Comparison of ENCODE assay signal across 8 cellular contexts in the genomic region with DNA sequence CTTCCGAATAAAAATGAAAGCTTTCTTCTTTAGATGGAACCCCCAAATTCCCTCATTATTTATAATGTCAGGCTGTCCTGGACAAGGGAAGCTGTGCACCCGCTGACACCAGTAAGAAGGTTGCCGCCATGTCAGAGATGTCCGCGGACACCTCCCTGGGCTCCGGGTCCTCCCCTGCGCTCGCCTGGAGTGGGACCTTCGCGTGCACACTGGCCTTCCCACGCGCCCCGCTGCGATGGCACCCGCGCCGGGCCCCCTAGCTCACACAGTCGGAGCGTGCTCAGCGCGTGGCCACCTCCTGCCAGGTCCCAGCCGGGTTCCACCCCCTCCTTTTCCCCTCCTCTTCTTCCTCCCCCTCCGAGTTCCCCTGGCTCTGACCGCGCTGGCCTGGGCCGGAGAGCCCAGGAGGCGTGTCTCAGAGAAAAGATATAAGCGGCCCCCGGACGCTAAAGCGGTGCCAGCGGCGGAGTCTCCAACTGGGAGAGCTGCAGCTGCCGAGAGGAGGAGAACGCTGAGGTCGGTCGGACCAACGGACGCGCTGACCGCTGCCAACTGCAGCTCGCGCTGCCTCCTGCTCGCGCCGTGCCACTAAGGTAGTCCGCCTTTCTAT. TPM values are rescaled to one million over a fixed set of nuclear protein-coding genes. Genes with fewer than 3 reads are reported as not detected.
DNase-seq lines count a peak whose midpoint lies in the region; ATAC-seq and TF ChIP-seq lines count a peak whose summit lies in the region.

A gene with protein sequence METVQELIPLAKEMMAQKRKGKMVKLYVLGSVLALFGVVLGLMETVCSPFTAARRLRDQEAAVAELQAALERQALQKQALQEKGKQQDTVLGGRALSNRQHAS (plus strand): TSS at position 456 of the 610 bp plus-strand sequence. CDS start 273 bp downstream, outside the sequence.

- peaks cover 25% of the 10 kb centered on the region for H3K4me1 Mint-ChIP-seq in progenitor cell of endocrine pancreas (ENCODE audit: low read depth)

- 2% methylated on average over 46 of the region's 47 CpGs for WGBS in right cardiac atrium

- H2AFZ ChIP-seq in OCI-LY3 (ENCODE audit: low read depth, low read length) = peak within 1 kb of the TSS; percentile 41

- no peak within 1 kb of the TSS for H3K27ac Mint-ChIP-seq in progenitor cell of endocrine pancreas

- ATAC-seq in right cardiac atrium = peak; percentile 90 to 93
- no peak for ATAC-seq in GM21825 (IDR thresholded peaks at IDR 0.05; ENCODE audit: unreplicated experiment)
- ATAC-seq in HG03280 (IDR thresholded peaks at IDR 0.05; ENCODE audit: unreplicated experiment) = no peak

- peak; percentile 54 for DNase-seq in astrocyte of the spinal cord (ENCODE audit: low read depth, low spot score)
- DNase-seq in right cardiac atrium = peak; percentile 87 to 95 (median 95)
- DNase-seq in progenitor cell of endocrine pancreas (ENCODE audit: low spot score, unreplicated experiment) = peak; percentile 24
- DNase-seq in SW 1271 (lab: John Stamatoyannopoulos, UW) = no peak

- H3K4me1 ChIP-seq in OCI-LY3 (ENCODE audit: low read length) (peaks cover 73% of the 10 kb centered on the region), right cardiac atrium (ENCODE audit: control insufficient read depth, insufficient read depth, low read length) (peaks cover 8% of the 10 kb centered on the region)

- H3K27ac ChIP-seq in OCI-LY3 (ENCODE audit: low read length) = peak within 1 kb of the TSS; percentile 76
- peak within 1 kb of the TSS; percentile 65 for H3K27ac ChIP-seq in right cardiac atrium (ENCODE audit: low read length)

- no peaks in the 10 kb centered on the region for H3K36me3 Mint-ChIP-seq in progenitor cell of endocrine pancreas (ENCODE audit: insufficient read depth)

- intact Hi-C loops in right cardiac atrium (cut with DNase I) = loop anchor here in 2 of 4 donors (5.0 to 10.0 kb wide), 2 partner anchors 38 to 50 kb away; no protein-coding TSS in a partner anchor

- peaks cover 4% of the 10 kb centered on the region for H3K36me3 ChIP-seq in OCI-LY3 (replicated peaks; ENCODE audit: low read depth, low read length)

- H3K27me3 Mint-ChIP-seq in progenitor cell of endocrine pancreas = peaks cover 85% of the 10 kb centered on the region

- H3K9me3 ChIP-seq in OCI-LY3 (ENCODE audit: insufficient read depth, low read length) (peaks cover 4% of the 10 kb centered on the region; the same call in 1 of the 2 replicates), right cardiac atrium (ENCODE audit: control insufficient read depth, low read length) (no peaks in the 10 kb centered on the region)

- H3K27me3 ChIP-seq in OCI-LY3 (ENCODE audit: low read depth, low read length) (peaks cover 18% of the 10 kb centered on the region), right cardiac atrium (ENCODE audit: control insufficient read depth, insufficient read depth) (no peaks in the 10 kb centered on the region)

- in situ Hi-C loops in astrocyte of the spinal cord (cut with HindIII; ENCODE audit: low sequenced_read_pairs) = no loop called here

- no peaks in the 10 kb centered on the region for H3K79me2 ChIP-seq in OCI-LY3 (ENCODE audit: low read length)

- H3K4me2 ChIP-seq in OCI-LY3 (ENCODE audit: low read length) = peak within 1 kb of the TSS; percentile 66

- peak within 1 kb of the TSS; percentile 66 for H3K4me3 Mint-ChIP-seq in progenitor cell of endocrine pancreas (ENCODE audit: low read depth)

- no peaks in the 10 kb centered on the region for H4K20me1 ChIP-seq in OCI-LY3 (ENCODE audit: insufficient read depth, low read length)

- peaks cover 3% of the 10 kb centered on the region for H3K9me3 Mint-ChIP-seq in progenitor cell of endocrine pancreas (ENCODE audit: low read depth)

- H3K4me3 ChIP-seq in GM08714 (ENCODE audit: low read length) = peak within 1 kb of the TSS; percentile 5; the same call in 1 of the 2 replicates
- peak within 1 kb of the TSS; percentile 36; the same call in 1 of the 2 replicates for H3K4me3 ChIP-seq in OCI-LY3 (ENCODE audit: low read length)
- peak within 1 kb of the TSS; percentile 40 for H3K4me3 ChIP-seq in astrocyte of the spinal cord (ENCODE audit: low read depth, low read length)
- peak within 1 kb of the TSS; percentile 27 for H3K4me3 ChIP-seq in right cardiac atrium (ENCODE audit: low read length)

- TF ChIP-seq CTCF in OCI-LY3 (IDR thresholded peaks at IDR 0.05; ENCODE audit: low read depth, low read length) (no peak), astrocyte of the spinal cord (IDR thresholded peaks at IDR 0.05; ENCODE audit: low read depth, low read length) (no peak), progenitor cell of endocrine pancreas (IDR thresholded peaks at IDR 0.05; ENCODE audit: unreplicated experiment) (no peak)

- H3K9ac ChIP-seq in OCI-LY3 (ENCODE audit: low read length) = peak within 1 kb of the TSS; percentile 49

RNA-seq across cellular contexts. Expression of the gene that starts here (rescaled TPM):
- 100 to 1,000 TPM in 3 of 4 donors, 10 to 100 TPM in 1; 77.4 to 414 (median 243) TPM for total RNA-seq in right cardiac atrium
- 398 TPM for polyA plus RNA-seq in right cardiac atrium
- 0.60 and 0.79 TPM in 2 replicates for total RNA-seq in progenitor cell of endocrine pancreas

Comparison
In these comparisons a context has a peak if more than half of its experiments do, and no peak if none do; other contexts are left out.
1. RNA of the gene that starts here (total RNA-seq): 77.4 to 414 TPM in right cardiac atrium; 0.60 to 0.79 TPM in progenitor cell of endocrine pancreas; every median in the first group is over 10 times any median in the second.
2. Peak in DNase-seq in progenitor cell of endocrine pancreas; RNA of the gene not detected or under 1 TPM.
3. DNase-seq: peak in astrocyte of the spinal cord (single experiment) and right cardiac atrium (3 of 3); none in SW 1271 (0 of 2).
4. ATAC-seq: peak in right cardiac atrium (2 of 2); none in GM21825 (single experiment) and HG03280 (single experiment).
5. Peak in every context shown above with its lines, with median percentiles within 50 percentile points of each other: H3K4me3 ChIP-seq.